ENCODE assay signal across 24 cellular contexts in the genomic region with DNA sequence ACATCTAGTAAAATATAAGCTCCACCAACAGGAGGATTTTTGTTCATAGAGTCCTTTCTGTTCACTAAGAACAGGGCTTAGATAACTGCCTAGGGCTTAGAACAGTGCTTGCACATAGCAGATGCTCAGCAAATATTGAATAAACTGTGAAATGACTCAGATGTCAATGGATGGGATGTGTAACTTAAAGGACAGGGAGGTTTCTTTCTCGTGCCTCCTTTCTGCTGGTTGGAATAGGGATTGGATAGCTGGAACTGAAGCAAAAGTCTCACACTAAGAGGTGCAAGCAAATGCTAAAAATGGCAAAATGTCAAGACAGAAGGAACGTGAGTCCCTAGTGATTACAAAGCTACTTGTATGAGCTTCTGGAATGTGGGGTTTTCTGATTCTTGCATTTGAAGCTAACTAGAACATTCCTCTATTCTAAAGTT.
DNase-seq lines count a peak whose midpoint lies in the region; ATAC-seq and TF ChIP-seq lines count a peak whose summit lies in the region.
"Had no signal": no experiment of that assay in that cellular context is flagged by ENCODE, and none has a peak within 500 bp of the region (broad histone marks: within the 10 kb centered on the region; RNA-seq: fewer than 3 reads in every experiment).

No MANE protein-coding gene starts in this region.

- H3K27me3 ChIP-seq in thyroid gland (no peaks in the 10 kb centered on the region), SK-N-SH (ENCODE audit: insufficient read depth) (no peaks in the 10 kb centered on the region)
- H3K27me3 ChIP-seq: vagina had no signal

- H3K9ac ChIP-seq in SK-N-SH, result no peak overlapping the region

- H3K4me1 ChIP-seq in thyroid gland (peaks cover 28 to 46% of the 10 kb centered on the region in 2 donors), SK-N-SH (ENCODE audit: control insufficient read depth in 1 of 2, insufficient read depth in 2 of 2, low read depth in 1 of 2, low read length in 1 of 2) (no peaks in the 10 kb centered on the region; a peak in 1 of 4 replicates)
- H3K4me1 ChIP-seq: lower lobe of right lung, vagina had no signal

- no peak overlapping the region for H3K4me2 ChIP-seq in SK-N-SH

- 13 to 27% methylated on average over 2 of the region's 2 CpGs for WGBS in thyroid gland, 2 donors
- 44% methylated on average over 2 of the region's 2 CpGs for WGBS in SK-N-SH (ENCODE audit: low lambda C conversion rate)

- TF ChIP-seq EP300 in SK-N-SH (IDR thresholded peaks at IDR 0.05; ENCODE audit: borderline replicate concordance in 1 of 2, low read depth in 1 of 2, low read length in 1 of 2), result no peak

- no peaks in the 10 kb centered on the region for H3K9me2 ChIP-seq in SK-N-SH

- no peaks in the 10 kb centered on the region for H4K20me1 ChIP-seq in SK-N-SH (ENCODE audit: insufficient read depth)

- H3K9me3 ChIP-seq in thyroid gland (no peaks in the 10 kb centered on the region), SK-N-SH (no peaks in the 10 kb centered on the region)
- H3K9me3 ChIP-seq: lower lobe of right lung, vagina had no signal

- H3K36me3 ChIP-seq in thyroid gland (no peaks in the 10 kb centered on the region), SK-N-SH (replicated peaks in 1 of 2; ENCODE audit: control insufficient read depth in 1 of 2, insufficient read depth in 2 of 2, low read length in 1 of 2) (no peaks in the 10 kb centered on the region)
- H3K36me3 ChIP-seq: lower lobe of right lung, vagina had no signal

- H3K27ac ChIP-seq in thyroid gland (peak overlapping the region; percentile 52 to 66 (median 58)), SK-N-SH (ENCODE audit: low read depth in 2 of 2, low read length in 1 of 2) (no peak overlapping the region)
- H3K27ac ChIP-seq: lower lobe of right lung, vagina had no signal

- no peaks in the 10 kb centered on the region for H3K79me2 ChIP-seq in SK-N-SH (ENCODE audit: insufficient read depth)

- TF ChIP-seq RAD21 in SK-N-SH (IDR thresholded peaks at IDR 0.05; ENCODE audit: low read length), result no peak

- POLR2A ChIA-PET in SK-N-SH (lab: Yijun Ruan, JAX), result no interaction called here

- intact Hi-C loops in thyroid gland (cut with DNase I), result no loop called here

- no peak overlapping the region for H3K4me3 ChIP-seq in fibroblast of mammary gland (ENCODE audit: control insufficient read depth, low read depth, low read length)
- no peak overlapping the region for H3K4me3 ChIP-seq in thyroid gland (replicated peaks in 1 of 3)
- no peak overlapping the region for H3K4me3 ChIP-seq in SK-N-SH (ENCODE audit: low read depth in 2 of 2, low read length in 1 of 2)
- H3K4me3 ChIP-seq: lower lobe of right lung, vagina had no signal

- DNase-seq in M059J (ENCODE audit: low read depth) (peak; percentile 25), astrocyte of the hippocampus (ENCODE audit: low read depth, low spot score) (peak; percentile 64), fibroblast of mammary gland (ENCODE audit: low read depth) (peak; percentile 3), thyroid gland (no peak), SK-N-SH (no peak), hepatic stellate cell (ENCODE audit: low spot score) (no peak)
- DNase-seq: activated CD4-positive, alpha-beta T cell treated with anti-CD3 and anti-CD28 coated beads, Interleukin-2, amount 10 ng/mL, durations not matched to agents 24 days and 14 days; activated CD8-positive, alpha-beta memory T cell treated with anti-CD3 and anti-CD28 coated beads, Interleukin-2, amount 10 ng/mL, durations not matched to agents 7 days and 5 days; activated naive CD4-positive, alpha-beta T cell treated with anti-CD3 and anti-CD28 coated beads, Interleukin-2, amount 50 U/mL, for 16 hours; AML-193; aorta; CD8-positive, alpha-beta memory T cell; DMS153; effector memory CD4-positive, alpha-beta T cell; hypothalamus; islet precursor cell; Karpas-422; lower lobe of right lung; NCI-H1930; NCI-H2227 treated with DMSO at 0.1 percent for 48 hours; OCI-M1; SIG-M5 had no signal

- CTCF ChIA-PET in SK-N-SH (lab: Yijun Ruan, JAX), result interaction anchor here (0.9 kb wide), 1 partner anchor 12 kb away, joined by 3 read pairs; no protein-coding TSS in a partner anchor

- TF ChIP-seq CTCF in fibroblast of mammary gland (conservative IDR thresholded peaks at IDR 0.05; ENCODE audit: control insufficient read depth, insufficient read depth, low read depth, low read length) (no peak), thyroid gland (IDR thresholded peaks at IDR 0.05) (no peak), SK-N-SH (IDR thresholded peaks at IDR 0.05) (no peak)

- ATAC-seq in HG03565 (IDR thresholded peaks at IDR 0.05; ENCODE audit: unreplicated experiment), result no peak
- ATAC-seq: activated CD8-positive, alpha-beta memory T cell treated with anti-CD3 and anti-CD28 coated beads, Interleukin-2, amount 10 ng/mL, durations not matched to agents 7 days and 5 days had no signal

- H3F3A ChIP-seq in SK-N-SH (replicated peaks; ENCODE audit: insufficient read depth), result no peaks in the 10 kb centered on the region

- no peak for TF ChIP-seq POLR2A in thyroid gland (IDR thresholded peaks at IDR 0.05)

- H2AFZ ChIP-seq in SK-N-SH (ENCODE audit: low read depth), result no peak overlapping the region

TF ChIP-seq in SK-N-SH, 30 proteins besides CTCF, POLR2A, EP300 and RAD21:
- TF ChIP-seq TCF12 (IDR thresholded peaks at IDR 0.05), result no peak
- no peak for TF ChIP-seq NRF1 (IDR thresholded peaks at IDR 0.05; ENCODE audit: low read depth, low read length)
- no peak for TF ChIP-seq GATA2 (CRISPR knock-in tag; IDR thresholded peaks at IDR 0.05)
- TF ChIP-seq, protein P1, sequence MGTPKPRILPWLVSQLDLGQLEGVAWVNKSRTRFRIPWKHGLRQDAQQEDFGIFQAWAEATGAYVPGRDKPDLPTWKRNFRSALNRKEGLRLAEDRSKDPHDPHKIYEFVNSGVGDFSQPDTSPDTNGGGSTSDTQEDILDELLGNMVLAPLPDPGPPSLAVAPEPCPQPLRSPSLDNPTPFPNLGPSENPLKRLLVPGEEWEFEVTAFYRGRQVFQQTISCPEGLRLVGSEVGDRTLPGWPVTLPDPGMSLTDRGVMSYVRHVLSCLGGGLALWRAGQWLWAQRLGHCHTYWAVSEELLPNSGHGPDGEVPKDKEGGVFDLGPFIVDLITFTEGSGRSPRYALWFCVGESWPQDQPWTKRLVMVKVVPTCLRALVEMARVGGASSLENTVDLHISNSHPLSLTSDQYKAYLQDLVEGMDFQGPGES (IDR thresholded peaks at IDR 0.05; ENCODE audit: low read depth, low read length), result no peak
- TF ChIP-seq TEAD4 (IDR thresholded peaks at IDR 0.05; ENCODE audit: borderline replicate concordance, insufficient read depth), result no peak
- TF ChIP-seq NFIC (IDR thresholded peaks at IDR 0.05; ENCODE audit: borderline replicate concordance), result no peak
- TF ChIP-seq RFX5 (IDR thresholded peaks at IDR 0.05; ENCODE audit: low read length), result no peak
- TF ChIP-seq, protein P2, sequence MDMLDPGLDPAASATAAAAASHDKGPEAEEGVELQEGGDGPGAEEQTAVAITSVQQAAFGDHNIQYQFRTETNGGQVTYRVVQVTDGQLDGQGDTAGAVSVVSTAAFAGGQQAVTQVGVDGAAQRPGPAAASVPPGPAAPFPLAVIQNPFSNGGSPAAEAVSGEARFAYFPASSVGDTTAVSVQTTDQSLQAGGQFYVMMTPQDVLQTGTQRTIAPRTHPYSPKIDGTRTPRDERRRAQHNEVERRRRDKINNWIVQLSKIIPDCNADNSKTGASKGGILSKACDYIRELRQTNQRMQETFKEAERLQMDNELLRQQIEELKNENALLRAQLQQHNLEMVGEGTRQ (IDR thresholded peaks at IDR 0.05; ENCODE audit: borderline replicate concordance, low read depth, low read length), result no peak
TF ChIP-seq in SK-N-SH: peak in this region for 0.

Comparison
In these comparisons a context has a peak if more than half of its experiments do, and no peak if none do; other contexts are left out.
1. DNase-seq: peak in M059J (single experiment), astrocyte of the hippocampus (single experiment) and fibroblast of mammary gland (single experiment); none in thyroid gland (0 of 2), SK-N-SH (single experiment) and hepatic stellate cell (single experiment).
2. H3K27ac ChIP-seq: peak in thyroid gland (3 of 3); none in SK-N-SH (0 of 2).